In the genomic region with DNA sequence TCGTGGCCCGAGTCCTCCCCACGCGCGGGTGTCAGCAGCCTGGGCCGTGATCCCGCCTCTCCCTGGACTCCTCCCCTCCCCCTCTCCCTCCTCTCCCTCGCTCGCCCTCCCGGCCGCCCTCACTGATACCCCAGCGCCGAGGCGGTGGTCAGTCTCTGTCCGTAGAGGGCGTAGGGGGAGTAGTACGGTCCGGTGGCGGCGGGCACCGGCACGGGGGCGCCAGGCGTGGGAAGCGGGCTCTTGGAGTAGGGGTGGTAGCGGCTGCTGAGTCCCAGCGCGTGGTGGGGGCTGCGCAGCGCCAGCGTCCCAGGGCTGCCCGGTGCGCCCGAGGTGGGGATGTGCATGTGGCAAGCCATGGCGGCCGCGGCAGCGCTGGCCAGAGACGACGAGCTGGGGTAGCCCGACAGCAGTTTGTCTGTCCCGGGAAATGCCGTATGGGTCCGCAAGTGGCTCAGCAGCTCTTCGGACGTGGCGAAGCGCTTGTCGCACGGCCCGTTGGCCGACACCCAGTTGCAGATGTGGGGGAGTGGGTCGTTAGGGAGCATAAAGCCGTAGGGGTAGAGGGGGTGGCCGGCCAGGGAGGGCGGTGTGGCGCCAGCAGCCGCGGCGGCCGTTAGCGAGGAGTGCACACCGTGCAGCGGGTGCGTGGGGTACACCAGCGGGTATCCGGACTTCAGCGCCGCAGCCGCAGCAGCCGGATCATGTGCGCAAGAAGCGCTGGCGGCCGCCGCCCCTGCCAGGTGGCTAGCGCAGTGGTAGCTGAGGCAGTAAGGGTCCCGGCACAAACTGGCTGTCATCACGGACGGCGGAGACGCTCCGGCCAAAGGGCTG, we compare ENCODE assay signal across 1 cellular context.
TF ChIP-seq lines count a peak whose summit lies in the region.

No MANE protein-coding gene starts in this region.

TF ChIP-seq in A549, 52 proteins besides CTCF, POLR2A, EP300 and RAD21 (continued from another document):
- TF ChIP-seq, protein P1, sequence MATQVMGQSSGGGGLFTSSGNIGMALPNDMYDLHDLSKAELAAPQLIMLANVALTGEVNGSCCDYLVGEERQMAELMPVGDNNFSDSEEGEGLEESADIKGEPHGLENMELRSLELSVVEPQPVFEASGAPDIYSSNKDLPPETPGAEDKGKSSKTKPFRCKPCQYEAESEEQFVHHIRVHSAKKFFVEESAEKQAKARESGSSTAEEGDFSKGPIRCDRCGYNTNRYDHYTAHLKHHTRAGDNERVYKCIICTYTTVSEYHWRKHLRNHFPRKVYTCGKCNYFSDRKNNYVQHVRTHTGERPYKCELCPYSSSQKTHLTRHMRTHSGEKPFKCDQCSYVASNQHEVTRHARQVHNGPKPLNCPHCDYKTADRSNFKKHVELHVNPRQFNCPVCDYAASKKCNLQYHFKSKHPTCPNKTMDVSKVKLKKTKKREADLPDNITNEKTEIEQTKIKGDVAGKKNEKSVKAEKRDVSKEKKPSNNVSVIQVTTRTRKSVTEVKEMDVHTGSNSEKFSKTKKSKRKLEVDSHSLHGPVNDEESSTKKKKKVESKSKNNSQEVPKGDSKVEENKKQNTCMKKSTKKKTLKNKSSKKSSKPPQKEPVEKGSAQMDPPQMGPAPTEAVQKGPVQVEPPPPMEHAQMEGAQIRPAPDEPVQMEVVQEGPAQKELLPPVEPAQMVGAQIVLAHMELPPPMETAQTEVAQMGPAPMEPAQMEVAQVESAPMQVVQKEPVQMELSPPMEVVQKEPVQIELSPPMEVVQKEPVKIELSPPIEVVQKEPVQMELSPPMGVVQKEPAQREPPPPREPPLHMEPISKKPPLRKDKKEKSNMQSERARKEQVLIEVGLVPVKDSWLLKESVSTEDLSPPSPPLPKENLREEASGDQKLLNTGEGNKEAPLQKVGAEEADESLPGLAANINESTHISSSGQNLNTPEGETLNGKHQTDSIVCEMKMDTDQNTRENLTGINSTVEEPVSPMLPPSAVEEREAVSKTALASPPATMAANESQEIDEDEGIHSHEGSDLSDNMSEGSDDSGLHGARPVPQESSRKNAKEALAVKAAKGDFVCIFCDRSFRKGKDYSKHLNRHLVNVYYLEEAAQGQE (IDR thresholded peaks at IDR 0.05), result no peak
